8 cellular contexts compared by ENCODE assay signal in genomic region chr3:99532246-99532645, GRCh38.
A peak's percentile ranks its signal among the peaks of the same experiment; 100 is the strongest.
DNase-seq lines count a peak whose midpoint lies in the region; ATAC-seq and TF ChIP-seq lines count a peak whose summit lies in the region.

No MANE protein-coding gene starts in this region.

- H3F3A ChIP-seq in Loucy (ENCODE audit: low read depth) = no peaks in the 10 kb centered on the region

- H3K4me3 Mint-ChIP-seq in CD4-positive, alpha-beta memory T cell = no peak overlapping the region

- no peak overlapping the region for H3K27ac ChIP-seq in ascending aorta
- no peak overlapping the region for H3K27ac ChIP-seq in CD4-positive, alpha-beta memory T cell (ENCODE audit: low read depth, low read length)

- intact Hi-C loops in ascending aorta (cut with DNase I) = loop anchor here (10.0 kb wide), 1 partner anchor 507 kb away; no protein-coding TSS in a partner anchor
- intact Hi-C loops in CD4-positive, alpha-beta memory T cell (cut with micrococcal nuclease) = no loop called here

- no peaks in the 10 kb centered on the region for H3K79me2 ChIP-seq in Loucy (ENCODE audit: insufficient read depth, low read length)

- TF ChIP-seq CTCF in Loucy (conservative IDR thresholded peaks at IDR 0.05; ENCODE audit: low read length) (peak; percentile 72), ascending aorta (IDR thresholded peaks at IDR 0.05) (peak; percentile 28 to 52 (median 43))

- no peaks in the 10 kb centered on the region for H3K9me3 Mint-ChIP-seq in CD4-positive, alpha-beta memory T cell

- H3K9me2 ChIP-seq in Loucy (replicated peaks; ENCODE audit: low read depth, low read length) = no peaks in the 10 kb centered on the region

- H4K20me1 ChIP-seq in Loucy (ENCODE audit: insufficient read depth, low read length, poor library complexity, severe bottlenecking) = no peaks in the 10 kb centered on the region

- H3K36me3 ChIP-seq in Loucy (ENCODE audit: insufficient read depth, low read length) (no peaks in the 10 kb centered on the region), ascending aorta (no peaks in the 10 kb centered on the region)
- no peaks in the 10 kb centered on the region for H3K36me3 ChIP-seq in CD4-positive, alpha-beta memory T cell (ENCODE audit: insufficient read depth, low read length)

- no peaks in the 10 kb centered on the region for H3K4me1 Mint-ChIP-seq in CD4-positive, alpha-beta memory T cell

- no peak overlapping the region for H3K9ac ChIP-seq in Loucy (ENCODE audit: low read depth, low read length, poor library complexity, severe bottlenecking)

- POLR2A ChIA-PET in CD4-positive, alpha-beta memory T cell (lab: Charles Lee; ENCODE audit: partially characterized antibody) = no interaction called here

- H3K4me2 ChIP-seq in Loucy (ENCODE audit: low read depth, low read length, poor library complexity, severe bottlenecking) = no peak overlapping the region

- H3K27me3 ChIP-seq in Loucy (ENCODE audit: insufficient read depth, low read length, poor library complexity, severe bottlenecking) (no peaks in the 10 kb centered on the region), ascending aorta (no peaks in the 10 kb centered on the region)
- no peaks in the 10 kb centered on the region for H3K27me3 ChIP-seq in CD4-positive, alpha-beta memory T cell (ENCODE audit: insufficient read depth, low read length)

- H3K27ac Mint-ChIP-seq in CD4-positive, alpha-beta memory T cell = no peak overlapping the region

- no peak overlapping the region for H3K4me3 ChIP-seq in Loucy (ENCODE audit: low read length, poor library complexity, severe bottlenecking)
- H3K4me3 ChIP-seq in ascending aorta = no peak overlapping the region
- H3K4me3 ChIP-seq in CD4-positive, alpha-beta memory T cell (ENCODE audit: low read length in 2 of 2) = no peak overlapping the region

- H2AFZ ChIP-seq in Loucy (ENCODE audit: low read length) = no peak overlapping the region

- H3K4me1 ChIP-seq in Loucy (ENCODE audit: insufficient read depth, low read length, poor library complexity, severe bottlenecking) (no peaks in the 10 kb centered on the region), ascending aorta (peaks cover 0 to 18% of the 10 kb centered on the region in 2 donors)
- no peaks in the 10 kb centered on the region for H3K4me1 ChIP-seq in CD4-positive, alpha-beta memory T cell (ENCODE audit: insufficient read depth, low read length)

- no peaks in the 10 kb centered on the region for H3K36me3 Mint-ChIP-seq in CD4-positive, alpha-beta memory T cell

- DNase-seq in DMS 273 (lab: John Stamatoyannopoulos, UW; ENCODE audit: unreplicated experiment) = peak; percentile 75
- no peak for DNase-seq in DMS 273 treated with DMSO at 0.1 percent for 48 hours (lab: John Stamatoyannopoulos, UW)
- no peak for DNase-seq in ascending aorta (ENCODE audit: low spot score in 2 of 2)
- DNase-seq in inferior parietal cortex (ENCODE audit: extremely low spot score) = peak; percentile 29
- no peak for DNase-seq in middle frontal gyrus (ENCODE audit: extremely low spot score, low spot score)
- DNase-seq in CD4-positive, alpha-beta memory T cell = no peak

- ATAC-seq in GM21526 (IDR thresholded peaks at IDR 0.05; ENCODE audit: low FRiP score, unreplicated experiment) = peak; percentile 78

- H3K9me3 ChIP-seq in Loucy (ENCODE audit: insufficient read depth, low read depth, low read length) (no peaks in the 10 kb centered on the region), ascending aorta (no peaks in the 10 kb centered on the region)
- no peaks in the 10 kb centered on the region for H3K9me3 ChIP-seq in CD4-positive, alpha-beta memory T cell (ENCODE audit: control insufficient read depth in 1 of 2, low read length in 2 of 2)

- peaks cover 0 to 3% of the 10 kb centered on the region in 2 donors for H3K27me3 Mint-ChIP-seq in CD4-positive, alpha-beta memory T cell

- CTCF ChIA-PET in CD4-positive, alpha-beta memory T cell (lab: Charles Lee; ENCODE audit: partially characterized antibody) = no interaction called here

Comparison
In these comparisons a context has a peak if more than half of its experiments do, and no peak if none do; other contexts are left out.
1. DNase-seq: peak in DMS 273 (single experiment) and inferior parietal cortex (single experiment); none in DMS 273 treated with DMSO at 0.1 percent for 48 hours (single experiment), ascending aorta (0 of 2), middle frontal gyrus (single experiment) and CD4-positive, alpha-beta memory T cell (0 of 5).